Comparison of ENCODE assay signal across 1 cellular context in the genomic region with DNA sequence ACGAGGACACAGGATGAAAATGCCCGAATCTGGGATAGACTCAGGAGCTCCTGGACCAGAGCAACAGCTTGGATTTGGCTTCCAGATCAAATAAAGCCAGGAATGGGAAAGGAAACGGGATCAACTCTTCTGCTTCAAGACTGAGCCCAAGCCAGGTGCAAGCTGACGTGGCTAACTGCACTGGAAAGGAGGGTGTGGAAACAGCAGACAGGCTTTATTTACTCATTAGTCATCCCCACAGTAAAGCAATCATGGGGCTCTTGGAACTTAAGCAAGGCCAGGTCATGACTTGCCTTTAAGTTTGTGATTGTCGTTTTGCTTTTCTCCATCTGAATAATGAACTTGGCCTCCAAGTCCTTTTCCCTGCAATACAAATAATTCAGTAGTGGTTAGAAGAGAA.
TF ChIP-seq lines count a peak whose summit lies in the region.

No MANE protein-coding gene starts in this region.

TF ChIP-seq in HepG2, 621 proteins besides CTCF, POLR2A, EP300 and RAD21 (continued from another document and continues in another):
- TF ChIP-seq, protein P1, sequence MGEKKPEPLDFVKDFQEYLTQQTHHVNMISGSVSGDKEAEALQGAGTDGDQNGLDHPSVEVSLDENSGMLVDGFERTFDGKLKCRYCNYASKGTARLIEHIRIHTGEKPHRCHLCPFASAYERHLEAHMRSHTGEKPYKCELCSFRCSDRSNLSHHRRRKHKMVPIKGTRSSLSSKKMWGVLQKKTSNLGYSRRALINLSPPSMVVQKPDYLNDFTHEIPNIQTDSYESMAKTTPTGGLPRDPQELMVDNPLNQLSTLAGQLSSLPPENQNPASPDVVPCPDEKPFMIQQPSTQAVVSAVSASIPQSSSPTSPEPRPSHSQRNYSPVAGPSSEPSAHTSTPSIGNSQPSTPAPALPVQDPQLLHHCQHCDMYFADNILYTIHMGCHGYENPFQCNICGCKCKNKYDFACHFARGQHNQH (CRISPR knock-in tag; IDR thresholded peaks at IDR 0.05), result no peak
- TF ChIP-seq ZNF672 (CRISPR knock-in tag; IDR thresholded peaks at IDR 0.05) (no peak), CEBPB (IDR thresholded peaks at IDR 0.05; ENCODE audit: borderline replicate concordance, low read depth, low read length) (peak; percentile 90), ATAD3A (CRISPR knock-in tag; IDR thresholded peaks at IDR 0.05) (no peak), ZBTB20 (CRISPR knock-in tag; IDR thresholded peaks at IDR 0.05; ENCODE audit: borderline replicate concordance, low read depth) (no peak), SOX6 (IDR thresholded peaks at IDR 0.05) (no peak), SOX6 (CRISPR knock-in tag; IDR thresholded peaks at IDR 0.05) (no peak), SKI (IDR thresholded peaks at IDR 0.05; ENCODE audit: partially characterized antibody) (peak; percentile 67), ZNF350 (CRISPR knock-in tag; IDR thresholded peaks at IDR 0.05; ENCODE audit: borderline replicate concordance, low read depth) (no peak), ZNF746 (CRISPR knock-in tag; IDR thresholded peaks at IDR 0.05) (no peak), MBNL3 (CRISPR knock-in tag; conservative IDR thresholded peaks at IDR 0.05) (no peak), CREB1 (IDR thresholded peaks at IDR 0.05) (peak; percentile 63; the same call in 1 of the 2 replicates), CREB1 (CRISPR knock-in tag; IDR thresholded peaks at IDR 0.05) (peak; percentile 56), SIN3B (IDR thresholded peaks at IDR 0.05; ENCODE audit: low read length) (no peak), DR1 (CRISPR knock-in tag; IDR thresholded peaks at IDR 0.05) (no peak), TBX3 (IDR thresholded peaks at IDR 0.05; ENCODE audit: borderline replicate concordance) (peak; percentile 40; the same call in 1 of the 2 replicates), RBM22 (optimal IDR thresholded peaks at IDR 0.05; ENCODE audit: low read length) (no peak), MATR3 (CRISPR knock-in tag; IDR thresholded peaks at IDR 0.05) (no peak), ZNF7 (CRISPR knock-in tag; IDR thresholded peaks at IDR 0.05) (no peak; the same call in 1 of the 2 replicates), ZNF326 (CRISPR knock-in tag; IDR thresholded peaks at IDR 0.05; ENCODE audit: borderline replicate concordance) (no peak), SAFB2 (CRISPR knock-in tag; IDR thresholded peaks at IDR 0.05; ENCODE audit: borderline replicate concordance, low read depth) (no peak), SRSF9 (IDR thresholded peaks at IDR 0.05; ENCODE audit: borderline replicate concordance, insufficient read depth, low read depth, low read length, poor library complexity, severe bottlenecking) (no peak), SP140L (CRISPR knock-in tag; IDR thresholded peaks at IDR 0.05; ENCODE audit: borderline replicate concordance) (no peak), SAP130 (CRISPR knock-in tag; IDR thresholded peaks at IDR 0.05; ENCODE audit: low read depth) (peak; percentile 60), BHLHE40 (IDR thresholded peaks at IDR 0.05; ENCODE audit: low read length) (no peak), ZNF543 (CRISPR knock-in tag; IDR thresholded peaks at IDR 0.05) (no peak), ZNF264 (CRISPR knock-in tag; IDR thresholded peaks at IDR 0.05) (peak; percentile 32; the same call in 1 of the 2 replicates)
- TF ChIP-seq, protein P2, sequence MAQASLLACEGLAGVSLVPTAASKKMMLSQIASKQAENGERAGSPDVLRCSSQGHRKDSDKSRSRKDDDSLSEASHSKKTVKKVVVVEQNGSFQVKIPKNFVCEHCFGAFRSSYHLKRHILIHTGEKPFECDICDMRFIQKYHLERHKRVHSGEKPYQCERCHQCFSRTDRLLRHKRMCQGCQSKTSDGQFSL (CRISPR knock-in tag; IDR thresholded peaks at IDR 0.05), result no peak
- TF ChIP-seq, protein P3, sequence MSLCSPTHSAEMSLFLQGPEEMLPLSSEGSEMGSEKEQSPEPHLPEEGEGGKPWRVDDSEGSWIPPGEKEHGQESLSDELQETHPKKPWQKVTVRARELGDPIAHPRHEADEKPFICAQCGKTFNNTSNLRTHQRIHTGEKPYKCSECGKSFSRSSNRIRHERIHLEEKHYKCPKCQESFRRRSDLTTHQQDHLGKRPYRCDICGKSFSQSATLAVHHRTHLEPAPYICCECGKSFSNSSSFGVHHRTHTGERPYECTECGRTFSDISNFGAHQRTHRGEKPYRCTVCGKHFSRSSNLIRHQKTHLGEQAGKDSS (CRISPR knock-in tag; IDR thresholded peaks at IDR 0.05; ENCODE audit: borderline replicate concordance, low read depth), result no peak
- TF ChIP-seq, protein P4, sequence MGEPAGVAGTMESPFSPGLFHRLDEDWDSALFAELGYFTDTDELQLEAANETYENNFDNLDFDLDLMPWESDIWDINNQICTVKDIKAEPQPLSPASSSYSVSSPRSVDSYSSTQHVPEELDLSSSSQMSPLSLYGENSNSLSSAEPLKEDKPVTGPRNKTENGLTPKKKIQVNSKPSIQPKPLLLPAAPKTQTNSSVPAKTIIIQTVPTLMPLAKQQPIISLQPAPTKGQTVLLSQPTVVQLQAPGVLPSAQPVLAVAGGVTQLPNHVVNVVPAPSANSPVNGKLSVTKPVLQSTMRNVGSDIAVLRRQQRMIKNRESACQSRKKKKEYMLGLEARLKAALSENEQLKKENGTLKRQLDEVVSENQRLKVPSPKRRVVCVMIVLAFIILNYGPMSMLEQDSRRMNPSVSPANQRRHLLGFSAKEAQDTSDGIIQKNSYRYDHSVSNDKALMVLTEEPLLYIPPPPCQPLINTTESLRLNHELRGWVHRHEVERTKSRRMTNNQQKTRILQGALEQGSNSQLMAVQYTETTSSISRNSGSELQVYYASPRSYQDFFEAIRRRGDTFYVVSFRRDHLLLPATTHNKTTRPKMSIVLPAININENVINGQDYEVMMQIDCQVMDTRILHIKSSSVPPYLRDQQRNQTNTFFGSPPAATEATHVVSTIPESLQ (CRISPR knock-in tag; conservative IDR thresholded peaks at IDR 0.05), result no peak
- TF ChIP-seq, protein P5, sequence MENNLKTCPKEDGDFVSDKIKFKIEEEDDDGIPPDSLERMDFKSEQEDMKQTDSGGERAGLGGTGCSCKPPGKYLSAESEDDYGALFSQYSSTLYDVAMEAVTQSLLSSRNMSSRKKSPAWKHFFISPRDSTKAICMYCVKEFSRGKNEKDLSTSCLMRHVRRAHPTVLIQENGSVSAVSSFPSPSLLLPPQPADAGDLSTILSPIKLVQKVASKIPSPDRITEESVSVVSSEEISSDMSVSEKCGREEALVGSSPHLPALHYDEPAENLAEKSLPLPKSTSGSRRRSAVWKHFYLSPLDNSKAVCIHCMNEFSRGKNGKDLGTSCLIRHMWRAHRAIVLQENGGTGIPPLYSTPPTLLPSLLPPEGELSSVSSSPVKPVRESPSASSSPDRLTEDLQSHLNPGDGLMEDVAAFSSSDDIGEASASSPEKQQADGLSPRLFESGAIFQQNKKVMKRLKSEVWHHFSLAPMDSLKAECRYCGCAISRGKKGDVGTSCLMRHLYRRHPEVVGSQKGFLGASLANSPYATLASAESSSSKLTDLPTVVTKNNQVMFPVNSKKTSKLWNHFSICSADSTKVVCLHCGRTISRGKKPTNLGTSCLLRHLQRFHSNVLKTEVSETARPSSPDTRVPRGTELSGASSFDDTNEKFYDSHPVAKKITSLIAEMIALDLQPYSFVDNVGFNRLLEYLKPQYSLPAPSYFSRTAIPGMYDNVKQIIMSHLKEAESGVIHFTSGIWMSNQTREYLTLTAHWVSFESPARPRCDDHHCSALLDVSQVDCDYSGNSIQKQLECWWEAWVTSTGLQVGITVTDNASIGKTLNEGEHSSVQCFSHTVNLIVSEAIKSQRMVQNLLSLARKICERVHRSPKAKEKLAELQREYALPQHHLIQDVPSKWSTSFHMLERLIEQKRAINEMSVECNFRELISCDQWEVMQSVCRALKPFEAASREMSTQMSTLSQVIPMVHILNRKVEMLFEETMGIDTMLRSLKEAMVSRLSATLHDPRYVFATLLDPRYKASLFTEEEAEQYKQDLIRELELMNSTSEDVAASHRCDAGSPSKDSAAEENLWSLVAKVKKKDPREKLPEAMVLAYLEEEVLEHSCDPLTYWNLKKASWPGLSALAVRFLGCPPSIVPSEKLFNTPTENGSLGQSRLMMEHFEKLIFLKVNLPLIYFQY (CRISPR knock-in tag; IDR thresholded peaks at IDR 0.05; ENCODE audit: borderline replicate concordance), result no peak
- TF ChIP-seq, protein P6, sequence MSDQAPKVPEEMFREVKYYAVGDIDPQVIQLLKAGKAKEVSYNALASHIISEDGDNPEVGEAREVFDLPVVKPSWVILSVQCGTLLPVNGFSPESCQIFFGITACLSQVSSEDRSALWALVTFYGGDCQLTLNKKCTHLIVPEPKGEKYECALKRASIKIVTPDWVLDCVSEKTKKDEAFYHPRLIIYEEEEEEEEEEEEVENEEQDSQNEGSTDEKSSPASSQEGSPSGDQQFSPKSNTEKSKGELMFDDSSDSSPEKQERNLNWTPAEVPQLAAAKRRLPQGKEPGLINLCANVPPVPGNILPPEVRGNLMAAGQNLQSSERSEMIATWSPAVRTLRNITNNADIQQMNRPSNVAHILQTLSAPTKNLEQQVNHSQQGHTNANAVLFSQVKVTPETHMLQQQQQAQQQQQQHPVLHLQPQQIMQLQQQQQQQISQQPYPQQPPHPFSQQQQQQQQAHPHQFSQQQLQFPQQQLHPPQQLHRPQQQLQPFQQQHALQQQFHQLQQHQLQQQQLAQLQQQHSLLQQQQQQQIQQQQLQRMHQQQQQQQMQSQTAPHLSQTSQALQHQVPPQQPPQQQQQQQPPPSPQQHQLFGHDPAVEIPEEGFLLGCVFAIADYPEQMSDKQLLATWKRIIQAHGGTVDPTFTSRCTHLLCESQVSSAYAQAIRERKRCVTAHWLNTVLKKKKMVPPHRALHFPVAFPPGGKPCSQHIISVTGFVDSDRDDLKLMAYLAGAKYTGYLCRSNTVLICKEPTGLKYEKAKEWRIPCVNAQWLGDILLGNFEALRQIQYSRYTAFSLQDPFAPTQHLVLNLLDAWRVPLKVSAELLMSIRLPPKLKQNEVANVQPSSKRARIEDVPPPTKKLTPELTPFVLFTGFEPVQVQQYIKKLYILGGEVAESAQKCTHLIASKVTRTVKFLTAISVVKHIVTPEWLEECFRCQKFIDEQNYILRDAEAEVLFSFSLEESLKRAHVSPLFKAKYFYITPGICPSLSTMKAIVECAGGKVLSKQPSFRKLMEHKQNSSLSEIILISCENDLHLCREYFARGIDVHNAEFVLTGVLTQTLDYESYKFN (CRISPR knock-in tag; conservative IDR thresholded peaks at IDR 0.05), result 0 out of 2 replicates have a peak, but pooled peaks have one; percentile 15
- TF ChIP-seq, protein P7, sequence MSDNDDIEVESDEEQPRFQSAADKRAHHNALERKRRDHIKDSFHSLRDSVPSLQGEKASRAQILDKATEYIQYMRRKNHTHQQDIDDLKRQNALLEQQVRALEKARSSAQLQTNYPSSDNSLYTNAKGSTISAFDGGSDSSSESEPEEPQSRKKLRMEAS (IDR thresholded peaks at IDR 0.05), result no peak
- TF ChIP-seq, protein P8, sequence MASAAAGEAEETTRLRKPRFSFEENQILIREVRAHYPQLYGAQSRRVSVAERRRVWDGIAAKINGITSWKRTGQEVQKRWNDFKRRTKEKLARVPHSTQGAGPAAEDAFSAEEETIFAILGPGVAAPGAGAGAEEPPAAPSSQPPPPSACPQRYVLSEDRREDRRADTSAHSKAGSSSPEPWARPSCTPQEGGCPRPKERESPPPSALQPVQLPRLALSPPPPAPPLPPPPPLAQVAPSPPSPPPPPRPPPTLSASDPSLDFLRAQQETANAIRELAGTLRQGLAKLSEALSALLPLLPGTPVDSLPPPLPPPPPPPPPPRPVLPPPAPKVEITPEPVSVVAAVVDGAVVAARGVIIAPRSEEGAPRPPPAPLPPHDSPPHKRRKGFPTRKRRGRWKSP (CRISPR knock-in tag; IDR thresholded peaks at IDR 0.05), result no peak
- TF ChIP-seq, protein P9, sequence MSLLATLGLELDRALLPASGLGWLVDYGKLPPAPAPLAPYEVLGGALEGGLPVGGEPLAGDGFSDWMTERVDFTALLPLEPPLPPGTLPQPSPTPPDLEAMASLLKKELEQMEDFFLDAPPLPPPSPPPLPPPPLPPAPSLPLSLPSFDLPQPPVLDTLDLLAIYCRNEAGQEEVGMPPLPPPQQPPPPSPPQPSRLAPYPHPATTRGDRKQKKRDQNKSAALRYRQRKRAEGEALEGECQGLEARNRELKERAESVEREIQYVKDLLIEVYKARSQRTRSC (CRISPR knock-in tag; IDR thresholded peaks at IDR 0.05; ENCODE audit: low read depth), result no peak
- TF ChIP-seq, protein P10, sequence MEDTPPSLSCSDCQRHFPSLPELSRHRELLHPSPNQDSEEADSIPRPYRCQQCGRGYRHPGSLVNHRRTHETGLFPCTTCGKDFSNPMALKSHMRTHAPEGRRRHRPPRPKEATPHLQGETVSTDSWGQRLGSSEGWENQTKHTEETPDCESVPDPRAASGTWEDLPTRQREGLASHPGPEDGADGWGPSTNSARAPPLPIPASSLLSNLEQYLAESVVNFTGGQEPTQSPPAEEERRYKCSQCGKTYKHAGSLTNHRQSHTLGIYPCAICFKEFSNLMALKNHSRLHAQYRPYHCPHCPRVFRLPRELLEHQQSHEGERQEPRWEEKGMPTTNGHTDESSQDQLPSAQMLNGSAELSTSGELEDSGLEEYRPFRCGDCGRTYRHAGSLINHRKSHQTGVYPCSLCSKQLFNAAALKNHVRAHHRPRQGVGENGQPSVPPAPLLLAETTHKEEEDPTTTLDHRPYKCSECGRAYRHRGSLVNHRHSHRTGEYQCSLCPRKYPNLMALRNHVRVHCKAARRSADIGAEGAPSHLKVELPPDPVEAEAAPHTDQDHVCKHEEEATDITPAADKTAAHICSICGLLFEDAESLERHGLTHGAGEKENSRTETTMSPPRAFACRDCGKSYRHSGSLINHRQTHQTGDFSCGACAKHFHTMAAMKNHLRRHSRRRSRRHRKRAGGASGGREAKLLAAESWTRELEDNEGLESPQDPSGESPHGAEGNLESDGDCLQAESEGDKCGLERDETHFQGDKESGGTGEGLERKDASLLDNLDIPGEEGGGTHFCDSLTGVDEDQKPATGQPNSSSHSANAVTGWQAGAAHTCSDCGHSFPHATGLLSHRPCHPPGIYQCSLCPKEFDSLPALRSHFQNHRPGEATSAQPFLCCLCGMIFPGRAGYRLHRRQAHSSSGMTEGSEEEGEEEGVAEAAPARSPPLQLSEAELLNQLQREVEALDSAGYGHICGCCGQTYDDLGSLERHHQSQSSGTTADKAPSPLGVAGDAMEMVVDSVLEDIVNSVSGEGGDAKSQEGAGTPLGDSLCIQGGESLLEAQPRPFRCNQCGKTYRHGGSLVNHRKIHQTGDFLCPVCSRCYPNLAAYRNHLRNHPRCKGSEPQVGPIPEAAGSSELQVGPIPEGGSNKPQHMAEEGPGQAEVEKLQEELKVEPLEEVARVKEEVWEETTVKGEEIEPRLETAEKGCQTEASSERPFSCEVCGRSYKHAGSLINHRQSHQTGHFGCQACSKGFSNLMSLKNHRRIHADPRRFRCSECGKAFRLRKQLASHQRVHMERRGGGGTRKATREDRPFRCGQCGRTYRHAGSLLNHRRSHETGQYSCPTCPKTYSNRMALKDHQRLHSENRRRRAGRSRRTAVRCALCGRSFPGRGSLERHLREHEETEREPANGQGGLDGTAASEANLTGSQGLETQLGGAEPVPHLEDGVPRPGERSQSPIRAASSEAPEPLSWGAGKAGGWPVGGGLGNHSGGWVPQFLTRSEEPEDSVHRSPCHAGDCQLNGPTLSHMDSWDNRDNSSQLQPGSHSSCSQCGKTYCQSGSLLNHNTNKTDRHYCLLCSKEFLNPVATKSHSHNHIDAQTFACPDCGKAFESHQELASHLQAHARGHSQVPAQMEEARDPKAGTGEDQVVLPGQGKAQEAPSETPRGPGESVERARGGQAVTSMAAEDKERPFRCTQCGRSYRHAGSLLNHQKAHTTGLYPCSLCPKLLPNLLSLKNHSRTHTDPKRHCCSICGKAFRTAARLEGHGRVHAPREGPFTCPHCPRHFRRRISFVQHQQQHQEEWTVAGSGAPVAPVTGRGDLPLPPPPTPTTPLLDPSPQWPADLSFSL (CRISPR knock-in tag; IDR thresholded peaks at IDR 0.05), result no peak
